ENCODE assay signal across 16 cellular contexts in the genomic region with DNA sequence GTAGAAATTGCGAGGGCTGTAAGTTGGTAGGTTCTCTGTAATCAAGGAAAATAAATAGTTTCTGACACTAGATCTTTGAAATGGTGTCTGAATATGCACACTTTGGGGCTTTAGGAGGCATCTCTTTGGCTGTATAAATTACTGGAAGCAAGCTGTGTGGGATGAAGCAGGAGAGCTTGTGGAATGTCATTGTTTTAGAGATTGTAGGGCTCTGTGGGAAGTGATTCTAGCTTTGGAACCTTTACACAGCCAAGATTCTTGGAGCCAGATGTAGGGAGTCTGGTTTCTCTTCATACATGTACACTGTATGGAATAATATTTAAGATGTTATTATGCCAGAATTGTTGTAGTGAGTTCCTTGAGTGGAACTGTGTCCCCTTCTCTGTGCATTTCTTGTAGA.
DNase-seq lines count a peak whose midpoint lies in the region; ATAC-seq and TF ChIP-seq lines count a peak whose summit lies in the region.
"Had no signal": no experiment of that assay in that cellular context is flagged by ENCODE, and none has a peak within 500 bp of the region (broad histone marks: within the 10 kb centered on the region; RNA-seq: fewer than 3 reads in every experiment).

No MANE protein-coding gene starts in this region.

- H3K36me3 ChIP-seq in IMR-90 (ENCODE audit: control insufficient read depth, insufficient read depth, low read length) = no peaks in the 10 kb centered on the region
- no peaks in the 10 kb centered on the region for H3K36me3 ChIP-seq in endodermal cell (ENCODE audit: control insufficient read depth, insufficient read depth, low read length)
- H3K36me3 ChIP-seq: BLaER1 had no signal

- H3K4me3 Mint-ChIP-seq in endodermal cell (no peak overlapping the region), nephron (no peak overlapping the region)
- H3K4me3 Mint-ChIP-seq: CD8-positive, alpha-beta memory T cell had no signal

- H3K4me2 ChIP-seq in IMR-90 (ENCODE audit: low read depth, low read length) = no peak overlapping the region
- H3K4me2 ChIP-seq: A549, BLaER1 had no signal

- ATAC-seq in IMR-90 (ENCODE audit: low read depth) (no peak), GM21737 (IDR thresholded peaks at IDR 0.05; ENCODE audit: unreplicated experiment) (no peak)
- ATAC-seq: A549, GM12878 had no signal

- no peak overlapping the region for H2BK120ac ChIP-seq in IMR-90 (ENCODE audit: low read depth, low read length)

- no peak overlapping the region for H2BK5ac ChIP-seq in IMR-90 (ENCODE audit: low read depth, low read length, poor library complexity, severe bottlenecking)

- peak; percentile 3 for DNase-seq in IMR-90
- DNase-seq in endodermal cell = no peak
- no peak for DNase-seq in head of caudate nucleus
- no peak for DNase-seq in cerebellum (ENCODE audit: low spot score)
- no peak for DNase-seq in NOMO-1 (lab: John Stamatoyannopoulos, UW; ENCODE audit: unreplicated experiment in 2 of 2)
- DNase-seq: AML-193; Caco-2; CD8-positive, alpha-beta memory T cell; DMS53; GM23248; H7 had no signal

- no peak overlapping the region for H2AK9ac ChIP-seq in IMR-90 (replicated peaks; ENCODE audit: low read depth, low read length, poor library complexity)

- TF ChIP-seq RAD21 in IMR-90 (IDR thresholded peaks at IDR 0.05; ENCODE audit: low read length) = no peak

- TF ChIP-seq POLR2A in IMR-90 (IDR thresholded peaks at IDR 0.05; ENCODE audit: low read depth, low read length) = no peak

- H3K27me3 ChIP-seq in IMR-90 (ENCODE audit: control insufficient read depth, insufficient read depth, low read length) (no peaks in the 10 kb centered on the region), endodermal cell (ENCODE audit: control insufficient read depth, insufficient read depth, low read length, poor library complexity, severe bottlenecking) (no peaks in the 10 kb centered on the region)
- H3K27me3 ChIP-seq: BLaER1 had no signal

- H2BK20ac ChIP-seq in IMR-90 (ENCODE audit: low read depth, low read length) = no peak overlapping the region

- no peak overlapping the region for H4K5ac ChIP-seq in IMR-90 (ENCODE audit: low read depth, low read length)

- H3K36me3 Mint-ChIP-seq in endodermal cell (ENCODE audit: low read depth) (peaks cover 19% of the 10 kb centered on the region), nephron (ENCODE audit: low read depth) (peaks cover 40% of the 10 kb centered on the region)
- H3K36me3 Mint-ChIP-seq: CD8-positive, alpha-beta memory T cell had no signal

- H3K23ac ChIP-seq in IMR-90 (ENCODE audit: low read depth, low read length) = no peak overlapping the region

- peaks cover 19% of the 10 kb centered on the region for H3K9me3 Mint-ChIP-seq in endodermal cell
- H3K9me3 Mint-ChIP-seq in nephron = peaks cover 15% of the 10 kb centered on the region

- H3K27ac Mint-ChIP-seq in endodermal cell = peak overlapping the region; percentile 24
- peak overlapping the region; percentile 51 to 54 (median 51) for H3K27ac Mint-ChIP-seq in nephron
- H3K27ac Mint-ChIP-seq: CD8-positive, alpha-beta memory T cell had no signal

- H3K4ac ChIP-seq in IMR-90 (ENCODE audit: low read depth, low read length) = no peak overlapping the region

- H3K4me1 ChIP-seq in IMR-90 (ENCODE audit: control insufficient read depth, insufficient read depth, low read length) (no peaks in the 10 kb centered on the region), endodermal cell (ENCODE audit: control insufficient read depth, insufficient read depth, low read length) (no peaks in the 10 kb centered on the region)
- H3K4me1 ChIP-seq: A549, BLaER1, Caco-2 had no signal

- H4K91ac ChIP-seq in IMR-90 (ENCODE audit: insufficient read depth, low read depth, low read length) = no peak overlapping the region

- H3K9me3 ChIP-seq in IMR-90 (ENCODE audit: control insufficient read depth, insufficient read depth, low read length) = no peaks in the 10 kb centered on the region
- H3K9me3 ChIP-seq in endodermal cell (ENCODE audit: control insufficient read depth, low read length) = peaks cover 5% of the 10 kb centered on the region
- H3K9me3 ChIP-seq: A549, BLaER1, Caco-2 had no signal

- no CpG with 5 or more reads among the region's 1 CpG for WGBS in IMR-90 (ENCODE audit: extremely low coverage in 2 of 2, insufficient read length in 1 of 2), 2 experiments
- 98 to 100% methylated on average over 1 of the region's 1 CpG for WGBS in endodermal cell (ENCODE audit: insufficient coverage in 1 of 2, insufficient read length in 1 of 2), 2 experiments

- no peak overlapping the region for H3K9ac ChIP-seq in IMR-90 (ENCODE audit: low read depth, low read length)
- no peak overlapping the region for H3K9ac ChIP-seq in endodermal cell (ENCODE audit: extremely low read depth, low read length, poor library complexity, severe bottlenecking)
- H3K9ac ChIP-seq: BLaER1, GM23248 had no signal

- H3K18ac ChIP-seq in IMR-90 (ENCODE audit: low read depth, low read length) = no peak overlapping the region

- in situ Hi-C loops in IMR-90 (cut with MboI; ENCODE audit: low sequenced_read_pairs) = no loop called here

- BruUV-seq in IMR-90 (replicated peaks; lab: Mats Ljungman, UMichigan) = no TSS peak

- dilution Hi-C loops in IMR-90 (cut with HindIII; ENCODE audit: low sequenced_read_pairs, unreplicated experiment) = no loop called here

- H3K14ac ChIP-seq in IMR-90 (replicated peaks; ENCODE audit: low read depth, low read length) = no peak overlapping the region

- H4K20me1 ChIP-seq in IMR-90 (ENCODE audit: insufficient read depth, low read length) = no peaks in the 10 kb centered on the region; the same call in 1 of the 2 replicates
- H4K20me1 ChIP-seq: BLaER1 had no signal

- no peak overlapping the region for H3K56ac ChIP-seq in IMR-90 (ENCODE audit: extremely low read depth, insufficient read depth, low read length)

- TF ChIP-seq CTCF in IMR-90 (conservative IDR thresholded peaks at IDR 0.05; ENCODE audit: low read depth, low read length) = no peak
- no peak for TF ChIP-seq CTCF in endodermal cell (conservative IDR thresholded peaks at IDR 0.05)
- no peak for TF ChIP-seq CTCF in nephron (IDR thresholded peaks at IDR 0.05; ENCODE audit: unreplicated experiment in 3 of 3)

- no peak overlapping the region for H4K8ac ChIP-seq in IMR-90 (ENCODE audit: low read depth in 2 of 2, low read length in 2 of 2)

- no peak overlapping the region for H2BK15ac ChIP-seq in IMR-90 (ENCODE audit: low read depth, low read length)

- peaks cover 2% of the 10 kb centered on the region; the same call in 1 of the 2 replicates for H3K9me1 ChIP-seq in IMR-90 (ENCODE audit: insufficient read depth, low read length)

- intact Hi-C loops in IMR-90 (cut with micrococcal nuclease) = loop anchor here (2.0 kb wide), 1 partner anchor 14 kb away; no protein-coding TSS in a partner anchor
- intact Hi-C loops in head of caudate nucleus (cut with DNase I) = no loop called here

- no peak overlapping the region for H2AFZ ChIP-seq in IMR-90 (replicated peaks; ENCODE audit: low read length, poor library complexity)
- H2AFZ ChIP-seq: GM23248 had no signal

- H3K79me1 ChIP-seq in IMR-90 (ENCODE audit: low read depth in 1 of 2, low read length in 2 of 2) = peaks cover 9 to 11% of the 10 kb centered on the region in 2 experiments

- POLR2A ChIA-PET in IMR-90 (lab: Charles Lee; ENCODE audit: unreplicated experiment) = no interaction called here

- peaks cover 4% of the 10 kb centered on the region for H3K4me1 Mint-ChIP-seq in endodermal cell
- H3K4me1 Mint-ChIP-seq in nephron = peaks cover 14% of the 10 kb centered on the region
- H3K4me1 Mint-ChIP-seq: CD8-positive, alpha-beta memory T cell had no signal

- H3K27me3 Mint-ChIP-seq in endodermal cell (ENCODE audit: insufficient read depth) (no peaks in the 10 kb centered on the region), nephron (ENCODE audit: low read depth) (peaks cover 3% of the 10 kb centered on the region)

- H2AK5ac ChIP-seq in IMR-90 (ENCODE audit: low read depth, low read length) = no peak overlapping the region

- H3K4me3 ChIP-seq in IMR-90 (ENCODE audit: insufficient read depth, low read depth, low read length) = no peak overlapping the region
- H3K4me3 ChIP-seq in endodermal cell (ENCODE audit: low read length) = no peak overlapping the region
- H3K4me3 ChIP-seq: A549, BLaER1, GM12878, GM23248 had no signal

- H3K27ac ChIP-seq in IMR-90 (ENCODE audit: insufficient read depth, low read length) (no peak overlapping the region), endodermal cell (ENCODE audit: low read depth, low read length) (peak overlapping the region; percentile 28)
- H3K27ac ChIP-seq: A549, BLaER1, GM23248 had no signal

- CTCF ChIA-PET in IMR-90 (lab: Yijun Ruan, JAX) = interaction anchor here (0.6 kb wide), 1 partner anchor 30 kb away, joined by 4 read pairs; no protein-coding TSS in a partner anchor

TF ChIP-seq in IMR-90, 13 proteins besides CTCF, POLR2A, EP300 and RAD21:
- no peak for TF ChIP-seq RCOR1 (IDR thresholded peaks at IDR 0.05; ENCODE audit: insufficient replicate concordance, low read length)
- no peak for TF ChIP-seq FOS (IDR thresholded peaks at IDR 0.05; ENCODE audit: low read depth, low read length)
- TF ChIP-seq USF2 (IDR thresholded peaks at IDR 0.05; ENCODE audit: low read depth, low read length) = no peak
- TF ChIP-seq RFX5 (IDR thresholded peaks at IDR 0.05; ENCODE audit: low read depth, low read length) = no peak
- TF ChIP-seq MAZ (IDR thresholded peaks at IDR 0.05; ENCODE audit: borderline replicate concordance, low read depth, low read length) = no peak
- TF ChIP-seq BHLHE40 (IDR thresholded peaks at IDR 0.05; ENCODE audit: low read depth, low read length) = no peak
- TF ChIP-seq NFE2L2 (IDR thresholded peaks at IDR 0.05; ENCODE audit: low read depth, low read length) = no peak
- no peak for TF ChIP-seq CEBPB (IDR thresholded peaks at IDR 0.05; ENCODE audit: low read depth, low read length)
- TF ChIP-seq, protein P1, sequence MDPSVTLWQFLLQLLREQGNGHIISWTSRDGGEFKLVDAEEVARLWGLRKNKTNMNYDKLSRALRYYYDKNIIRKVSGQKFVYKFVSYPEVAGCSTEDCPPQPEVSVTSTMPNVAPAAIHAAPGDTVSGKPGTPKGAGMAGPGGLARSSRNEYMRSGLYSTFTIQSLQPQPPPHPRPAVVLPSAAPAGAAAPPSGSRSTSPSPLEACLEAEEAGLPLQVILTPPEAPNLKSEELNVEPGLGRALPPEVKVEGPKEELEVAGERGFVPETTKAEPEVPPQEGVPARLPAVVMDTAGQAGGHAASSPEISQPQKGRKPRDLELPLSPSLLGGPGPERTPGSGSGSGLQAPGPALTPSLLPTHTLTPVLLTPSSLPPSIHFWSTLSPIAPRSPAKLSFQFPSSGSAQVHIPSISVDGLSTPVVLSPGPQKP (IDR thresholded peaks at IDR 0.05; ENCODE audit: borderline replicate concordance, low read depth, low read length) = no peak
- TF ChIP-seq SMC3 (IDR thresholded peaks at IDR 0.05; ENCODE audit: low read depth, low read length) = no peak
